8 cellular contexts compared by ENCODE assay signal in the genomic region with DNA sequence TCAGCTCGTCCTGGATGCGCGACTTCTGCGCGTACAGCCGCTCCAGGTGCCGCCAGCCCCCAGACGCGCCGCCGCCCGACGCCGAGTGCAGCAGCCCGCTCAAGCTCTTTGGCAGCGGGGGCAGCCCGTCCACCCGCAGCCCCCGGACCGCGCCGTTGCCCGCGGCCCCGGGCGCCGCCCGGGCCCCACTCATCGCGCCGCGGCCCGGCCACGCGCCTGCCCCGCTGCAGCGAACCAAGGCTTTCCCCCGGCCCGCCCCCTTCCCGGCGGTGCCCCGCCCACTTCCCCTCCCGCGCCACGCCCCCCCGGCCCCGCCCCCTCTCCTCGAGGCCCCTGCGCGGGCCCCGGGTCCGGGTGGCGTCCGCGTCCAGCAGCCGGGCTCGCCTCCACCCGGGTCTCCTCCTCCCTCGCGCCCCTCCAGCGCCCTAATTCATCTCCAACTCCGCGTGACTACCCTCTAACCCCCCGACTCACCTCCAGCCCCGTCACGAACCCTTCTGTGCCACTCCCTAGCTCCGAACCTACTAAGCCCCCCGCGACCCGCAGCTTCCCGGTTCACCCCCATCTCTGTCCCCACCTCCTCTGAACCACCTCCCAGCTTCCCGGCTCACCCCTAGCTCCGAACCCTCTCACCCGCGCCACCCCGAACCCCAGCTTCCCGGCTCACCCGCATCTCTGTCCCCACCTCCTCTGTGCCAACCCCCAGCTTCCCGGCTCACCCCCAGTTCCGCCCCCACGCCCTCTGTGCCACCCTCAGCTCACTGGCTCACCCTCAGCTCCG. TPM values are rescaled to one million over a fixed set of nuclear protein-coding genes. Genes with fewer than 3 reads are reported as not detected.
DNase-seq lines count a peak whose midpoint lies in the region; ATAC-seq, FAIRE-seq and TF ChIP-seq lines count a peak whose summit lies in the region.

TSS of gene FAM89A (minus strand) at position 236 of the 781 bp plus-strand sequence. CDS start at position 193, 43 bp downstream.

- no peak within 1 kb of the TSS for H3K27ac ChIP-seq in HUES48 (ENCODE audit: low read depth, low read length)
- H3K27ac ChIP-seq in HepG2 (ENCODE audit: extremely low read length, insufficient read depth, low read length) = no peak within 1 kb of the TSS

- TF ChIP-seq POLR2A in HepG2 (IDR thresholded peaks at IDR 0.05; ENCODE audit: insufficient read depth in 1 of 2, low read depth in 2 of 2, low read length in 2 of 2) = no peak

- H3K4me3 Mint-ChIP-seq in chondrocyte (ENCODE audit: unreplicated experiment) = peak within 1 kb of the TSS; percentile 72

- intact Hi-C loops in HepG2 (cut with micrococcal nuclease; ENCODE audit: unreplicated experiment) = no loop called here

- no peaks in the 10 kb centered on the region for H4K20me1 ChIP-seq in HepG2 (ENCODE audit: insufficient read depth, low read length)

- H3K36me3 ChIP-seq in HUES48 (ENCODE audit: control insufficient read depth, insufficient read depth, low read length) (no peaks in the 10 kb centered on the region), HepG2 (replicated peaks in 1 of 2; ENCODE audit: control insufficient read depth in 1 of 2, insufficient read depth in 2 of 2, low read length in 2 of 2) (no peaks in the 10 kb centered on the region)

- H3K27ac Mint-ChIP-seq in chondrocyte (ENCODE audit: unreplicated experiment) = no peak within 1 kb of the TSS

- H3K9me3 ChIP-seq in HUES48 (ENCODE audit: control insufficient read depth, insufficient read depth, low read length) = peaks cover 3% of the 10 kb centered on the region; the same call in 1 of the 2 replicates
- H3K9me3 ChIP-seq in HepG2 (ENCODE audit: low read length) = peaks cover 10% of the 10 kb centered on the region

- peaks cover 97% of the 10 kb centered on the region for H3K27me3 ChIP-seq in HUES48 (ENCODE audit: control insufficient read depth, insufficient read depth, low read length)
- H3K27me3 ChIP-seq in HepG2 (ENCODE audit: control insufficient read depth in 1 of 2, insufficient read depth in 2 of 2, low read length in 2 of 2) = peaks cover 7 to 43% of the 10 kb centered on the region in 2 experiments

- no TSS peak for BruUV-seq in HepG2 (replicated peaks; lab: Mats Ljungman, UMichigan)

- 0 out of 2 replicates have a peak, but pooled peaks cover 3% of the 10 kb centered on the region for H3K4me1 ChIP-seq in HUES48 (ENCODE audit: control insufficient read depth, insufficient read depth, low read length)
- H3K4me1 ChIP-seq in HepG2 (ENCODE audit: insufficient read depth, low read length) = peaks cover 18% of the 10 kb centered on the region

- ATAC-seq in GM19452 (IDR thresholded peaks at IDR 0.05; ENCODE audit: unreplicated experiment) (peak; percentile 63), HepG2 (peak; percentile 51; the same call in 2 of the 3 replicates), HG03378 (IDR thresholded peaks at IDR 0.05; ENCODE audit: unreplicated experiment) (no peak)

- TF ChIP-seq CTCF in chondrocyte (IDR thresholded peaks at IDR 0.05) (no peak), HepG2 (CRISPR knock-in tag; IDR thresholded peaks at IDR 0.05) (no peak)

- WGBS in HepG2 (ENCODE audit: low lambda C conversion rate) = 11% methylated on average over 23 of the region's 82 CpGs

- DNase-seq in CD1c-positive myeloid dendritic cell (ENCODE audit: extremely low spot score) = peak; percentile 64
- DNase-seq in activated CD4-positive, CD25-positive, alpha-beta regulatory T cell treated with anti-CD3 and anti-CD28 coated beads, Interleukin-2, amount 50 U/mL, for 72 hours = peak; percentile 75
- no peak for DNase-seq in chondrocyte (ENCODE audit: low spot score)
- DNase-seq in HepG2 (ENCODE audit: low spot score) = no peak
- DNase-seq in stimulated activated CD4-positive, alpha-beta T cell treated with anti-CD3 and anti-CD28 coated beads, Interleukin-4, amount 100 ng/mL, for 1 hour = peak; percentile 75

- TF ChIP-seq EP300 in HepG2 (IDR thresholded peaks at IDR 0.05; ENCODE audit: low read depth in 2 of 2, low read length in 2 of 2) (no peak), HepG2 (CRISPR knock-in tag; IDR thresholded peaks at IDR 0.05; ENCODE audit: borderline replicate concordance) (no peak)

- CTCF ChIA-PET in HepG2 (lab: Yijun Ruan, JAX; ENCODE audit: low intra/inter-chr PET ratio, low total read pairs) = no interaction called here

- peak within 1 kb of the TSS; percentile 91 for H3K4me2 ChIP-seq in HepG2 (ENCODE audit: low read depth, low read length)

- peak within 1 kb of the TSS; percentile 64 for H3K4me3 ChIP-seq in HUES48 (ENCODE audit: low read depth, low read length)
- peak within 1 kb of the TSS; percentile 52 to 73 (median 62); a peak in 5 of 6 replicates for H3K4me3 ChIP-seq in HepG2 (replicated peaks in 1 of 3; ENCODE audit: insufficient read depth in 1 of 3, low read depth in 2 of 3, low read length in 3 of 3)

- POLR2A ChIA-PET in HepG2 (lab: Yijun Ruan, JAX) = no interaction called here

- no peak within 1 kb of the TSS for H2AFZ ChIP-seq in HepG2 (ENCODE audit: low read length)

- FAIRE-seq in HepG2 (lab: Jason Lieb, UNC) = no peak

- peaks cover 3% of the 10 kb centered on the region for H3K27me3 Mint-ChIP-seq in chondrocyte (ENCODE audit: low read depth)

- peaks cover 6% of the 10 kb centered on the region for H3K36me3 Mint-ChIP-seq in chondrocyte (ENCODE audit: low read depth)

- in situ Hi-C loops in HepG2 (cut with HindIII; ENCODE audit: extremely low pct_ligation_motif_present, low pct_unique_long_range_greater_than_20kb) = no loop called here

- H3K4me1 Mint-ChIP-seq in chondrocyte (ENCODE audit: low read depth) = peaks cover 24% of the 10 kb centered on the region

- H3K79me2 ChIP-seq in HepG2 (ENCODE audit: insufficient read depth, low read length) = no peaks in the 10 kb centered on the region

- peaks cover 7% of the 10 kb centered on the region for H3K9me3 Mint-ChIP-seq in chondrocyte (ENCODE audit: low read depth)

- no peak for TF ChIP-seq RAD21 in HepG2 (CRISPR knock-in tag; IDR thresholded peaks at IDR 0.05)

- no peak within 1 kb of the TSS for H3K9ac ChIP-seq in HUES48 (ENCODE audit: low read depth, low read length)
- 0 out of 2 replicates have a peak within 1 kb of the TSS, but pooled peaks have one; percentile 29 for H3K9ac ChIP-seq in HepG2 (ENCODE audit: insufficient read depth, low read depth, low read length)

TF ChIP-seq in HepG2, 621 proteins besides CTCF, POLR2A, EP300 and RAD21 (continues in another document):
- TF ChIP-seq TGIF2 (CRISPR knock-in tag; IDR thresholded peaks at IDR 0.05) = no peak
- TF ChIP-seq ZNF367 (CRISPR knock-in tag; IDR thresholded peaks at IDR 0.05; ENCODE audit: borderline replicate concordance) = no peak
- TF ChIP-seq ZNF382 (CRISPR knock-in tag; IDR thresholded peaks at IDR 0.05; ENCODE audit: borderline replicate concordance) = no peak
- no peak for TF ChIP-seq EEA1 (CRISPR knock-in tag; IDR thresholded peaks at IDR 0.05; ENCODE audit: borderline replicate concordance)
- TF ChIP-seq BCL6 (CRISPR knock-in tag; IDR thresholded peaks at IDR 0.05) = peak; percentile 65
- TF ChIP-seq CREM (IDR thresholded peaks at IDR 0.05) = no peak
- TF ChIP-seq CREM (CRISPR knock-in tag; IDR thresholded peaks at IDR 0.05) = no peak
- TF ChIP-seq CENPX (CRISPR knock-in tag; IDR thresholded peaks at IDR 0.05) = no peak
- TF ChIP-seq, protein P1, sequence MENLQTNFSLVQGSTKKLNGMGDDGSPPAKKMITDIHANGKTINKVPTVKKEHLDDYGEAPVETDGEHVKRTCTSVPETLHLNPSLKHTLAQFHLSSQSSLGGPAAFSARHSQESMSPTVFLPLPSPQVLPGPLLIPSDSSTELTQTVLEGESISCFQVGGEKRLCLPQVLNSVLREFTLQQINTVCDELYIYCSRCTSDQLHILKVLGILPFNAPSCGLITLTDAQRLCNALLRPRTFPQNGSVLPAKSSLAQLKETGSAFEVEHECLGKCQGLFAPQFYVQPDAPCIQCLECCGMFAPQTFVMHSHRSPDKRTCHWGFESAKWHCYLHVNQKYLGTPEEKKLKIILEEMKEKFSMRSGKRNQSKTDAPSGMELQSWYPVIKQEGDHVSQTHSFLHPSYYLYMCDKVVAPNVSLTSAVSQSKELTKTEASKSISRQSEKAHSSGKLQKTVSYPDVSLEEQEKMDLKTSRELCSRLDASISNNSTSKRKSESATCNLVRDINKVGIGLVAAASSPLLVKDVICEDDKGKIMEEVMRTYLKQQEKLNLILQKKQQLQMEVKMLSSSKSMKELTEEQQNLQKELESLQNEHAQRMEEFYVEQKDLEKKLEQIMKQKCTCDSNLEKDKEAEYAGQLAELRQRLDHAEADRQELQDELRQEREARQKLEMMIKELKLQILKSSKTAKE (CRISPR knock-in tag; IDR thresholded peaks at IDR 0.05; ENCODE audit: borderline replicate concordance) = no peak
- peak; percentile 41 for TF ChIP-seq RBM39 (IDR thresholded peaks at IDR 0.05; ENCODE audit: low read depth, low read length, poor library complexity, severe bottlenecking)
- TF ChIP-seq ZNF777 (CRISPR knock-in tag; IDR thresholded peaks at IDR 0.05) = peak; percentile 25; the same call in 1 of the 2 replicates

RNA-seq across cellular contexts. Expression of gene FAM89A, which starts in this region (rescaled TPM):
- 17.2 to 20.2 TPM (median 19.7 TPM) in 3 replicates for total RNA-seq in chondrocyte
- 0.17 and 0.35 TPM in 2 replicates for total RNA-seq in HepG2 (2016; rRNA removed; fragmentation: Illumina TruSeq; extraction: Trizol)
- 0.51 and 0.53 TPM in 2 replicates for total RNA-seq in HepG2 (2016; cell fraction: cytosol; rRNA removed; fragmentation: Illumina TruSeq; extraction: Trizol; ENCODE audit: low read depth)
- total RNA-seq in HepG2 (2016; cell fraction: insoluble cytoplasmic fraction; rRNA removed; fragmentation: Illumina TruSeq; extraction: Trizol) = 0.40 and 0.45 TPM in 2 replicates
- total RNA-seq in HepG2 (2016; cell fraction: membrane; rRNA removed; fragmentation: Illumina TruSeq; extraction: Trizol) = 0.56 and 0.83 TPM in 2 replicates
- not detected in 2 replicates for total RNA-seq in HepG2 (2016; cell fraction: nucleus; rRNA removed; fragmentation: Illumina TruSeq; extraction: Trizol)
- polyA plus RNA-seq in HepG2 (2011; rRNA removed) = 0.43 and 0.44 TPM in 2 replicates
- 0.21 and 0.24 TPM in 2 replicates for polyA plus RNA-seq in HepG2 (2011; cell fraction: cytosol; rRNA removed)
- 0.23 TPM in 1 of 2 replicates, not detected in the other for polyA plus RNA-seq in HepG2 (2011; cell fraction: nucleus; rRNA removed)
- 0.09 TPM in 1 of 2 replicates, not detected in the other for polyA plus RNA-seq in HepG2 (2012)
- 0.51 and 0.53 TPM in 2 replicates for polyA plus RNA-seq in HepG2 (2016; cell fraction: cytosol; fragmentation: Illumina TruSeq; extraction: Trizol; ENCODE audit: low read depth)
- polyA plus RNA-seq in HepG2 (2016; cell fraction: insoluble cytoplasmic fraction; fragmentation: Illumina TruSeq; extraction: Trizol; ENCODE audit: low read depth) = 0.31 TPM in 1 of 2 replicates, not detected in the other
- polyA plus RNA-seq in HepG2 (2016; cell fraction: membrane; fragmentation: Illumina TruSeq; extraction: Trizol; ENCODE audit: low read depth) = 0.43 and 0.53 TPM in 2 replicates
- polyA plus RNA-seq in HepG2 (2016; cell fraction: nucleus; fragmentation: Illumina TruSeq; extraction: Trizol; ENCODE audit: insufficient read depth, low read depth) = not detected in 2 replicates
- polyA minus RNA-seq in HepG2 (2011; rRNA and poly(A)+ RNA removed; ENCODE audit: low replicate concordance) = 0.18 TPM in 1 of 2 replicates, not detected in the other
- polyA minus RNA-seq in HepG2 (2011; cell fraction: cytosol; rRNA and poly(A)+ RNA removed) = not detected in 2 replicates
- polyA minus RNA-seq in HepG2 (2011; cell fraction: nucleus; rRNA and poly(A)+ RNA removed) = 0.37 TPM in 1 of 2 replicates, not detected in the other

Comparison
In these comparisons a context has a peak if more than half of its experiments do, and no peak if none do; other contexts are left out.
1. Peak in ATAC-seq, H3K4me3 ChIP-seq, H3K9ac ChIP-seq and H3K4me2 ChIP-seq in HepG2; RNA of the gene not detected or under 1 TPM.
2. DNase-seq: peak in CD1c-positive myeloid dendritic cell (single experiment), activated CD4-positive, CD25-positive, alpha-beta regulatory T cell treated with anti-CD3 and anti-CD28 coated beads, Interleukin-2, amount 50 U/mL, for 72 hours (single experiment) and stimulated activated CD4-positive, alpha-beta T cell treated with anti-CD3 and anti-CD28 coated beads, Interleukin-4, amount 100 ng/mL, for 1 hour (single experiment); none in chondrocyte (single experiment) and HepG2 (single experiment).